ENCODE assay signal across 7 cellular contexts in the genomic region with DNA sequence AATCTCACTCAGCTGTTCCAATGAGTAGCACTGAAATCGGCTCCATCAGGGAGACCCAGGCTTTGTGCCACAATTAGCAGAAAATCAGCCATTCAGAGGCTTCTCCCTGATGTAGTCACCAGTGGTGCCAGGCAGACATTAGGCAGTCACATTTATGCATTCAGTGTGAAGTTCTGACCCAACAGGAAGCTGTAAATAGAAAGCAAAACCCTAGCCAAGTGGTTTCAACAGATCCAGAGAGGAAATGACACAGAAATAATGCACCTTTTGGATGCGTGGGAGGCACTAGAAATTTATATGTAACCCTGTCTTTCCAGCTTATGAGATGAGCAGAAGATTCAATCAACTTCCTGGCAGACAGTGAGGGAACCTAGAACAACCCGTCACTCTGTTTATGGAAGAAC.
DNase-seq lines count a peak whose midpoint lies in the region; ATAC-seq and TF ChIP-seq lines count a peak whose summit lies in the region.

No MANE protein-coding gene starts in this region.

- H3K9me3 ChIP-seq in lung (ENCODE audit: control insufficient read depth in 2 of 2, insufficient read depth in 1 of 2, low read length in 1 of 2) = no peaks in the 10 kb centered on the region

- H3K4me3 ChIP-seq in astrocyte of the cerebellum (ENCODE audit: low read depth, low read length) (no peak overlapping the region), lung (no peak overlapping the region)

- no peaks in the 10 kb centered on the region for H3K36me3 ChIP-seq in lung (ENCODE audit: control insufficient read depth in 2 of 2, insufficient read depth in 2 of 2, low read length in 2 of 2)

- ATAC-seq in GM18907 (IDR thresholded peaks at IDR 0.05; ENCODE audit: unreplicated experiment) (peak; percentile 95), HG03108 (IDR thresholded peaks at IDR 0.05; ENCODE audit: unreplicated experiment) (peak; percentile 73), lung (ENCODE audit: insufficient read depth, low FRiP score) (no peak)

- TF ChIP-seq CTCF in astrocyte of the cerebellum (IDR thresholded peaks at IDR 0.05; ENCODE audit: low read depth, low read length, missing control alignments) = no peak
- TF ChIP-seq CTCF in lung (IDR thresholded peaks at IDR 0.05; ENCODE audit: control extremely low read depth, extremely low read depth) = no peak

- 41 to 43% methylated on average over 3 of the region's 3 CpGs for WGBS in lung, 2 donors

- H3K27ac ChIP-seq in lung (ENCODE audit: low read depth in 1 of 2, low read length in 1 of 2) = peak overlapping the region; percentile 46 to 90

- H3K4me1 ChIP-seq in lung (ENCODE audit: control insufficient read depth in 2 of 2, insufficient read depth in 2 of 2, low read length in 2 of 2) = peaks cover 4 to 17% of the 10 kb centered on the region in 2 donors

- DNase-seq in astrocyte of the cerebellum (ENCODE audit: low read depth) (peak; percentile 8), lung (ENCODE audit: low spot score) (no peak), iPS-NIHi11 (ENCODE audit: low spot score) (no peak), foreskin melanocyte (no peak), NCI-H345 treated with DMSO at 0.1 percent for 48 hours (lab: John Stamatoyannopoulos, UW; ENCODE audit: unreplicated experiment) (no peak)

- no peaks in the 10 kb centered on the region for H3K27me3 ChIP-seq in lung (ENCODE audit: control insufficient read depth, insufficient read depth)

- in situ Hi-C loops in astrocyte of the cerebellum (cut with HindIII; ENCODE audit: low sequenced_read_pairs) = no loop called here
